18 cellular contexts compared by ENCODE assay signal in genomic region chrX:96682516-96682915, GRCh38. TPM values are rescaled to one million over a fixed set of nuclear protein-coding genes. Genes with fewer than 3 reads are reported as not detected.
DNase-seq lines count a peak whose midpoint lies in the region; ATAC-seq and TF ChIP-seq lines count a peak whose summit lies in the region.
"Had no signal": no experiment of that assay in that cellular context is flagged by ENCODE, and none has a peak within 500 bp of the region (broad histone marks: within the 10 kb centered on the region; RNA-seq: fewer than 3 reads in every experiment).

No MANE protein-coding gene starts in this region.

- no peak for TF ChIP-seq CTCF in natural killer cell (IDR thresholded peaks at IDR 0.05)
- TF ChIP-seq CTCF in type B pancreatic cell (conservative IDR thresholded peaks at IDR 0.05) = no peak

- H3K4me3 Mint-ChIP-seq in activated CD4-positive, alpha-beta T cell treated with anti-CD3 and anti-CD28 coated beads, Interleukin-2, amount 10 ng/mL, durations not matched to agents 24 days and 14 days = no peak overlapping the region
- H3K4me3 Mint-ChIP-seq in natural killer cell (peak overlapping the region; percentile 62), type B pancreatic cell (peak overlapping the region; percentile 15)
- H3K4me3 Mint-ChIP-seq in natural killer cell treated with Interleukin-12 subunit alpha and Interleukin-12 subunit beta and Interleukin-15 and Interleukin-18, amount 100 ng/mL, for 72 hours = no peak overlapping the region
- peak overlapping the region; percentile 41 for H3K4me3 Mint-ChIP-seq in activated T-helper 17 cell treated with anti-CD3 and anti-CD28 coated beads, Interleukin-2, amount 50 U/mL, for 72 hours

- H3K4me1 Mint-ChIP-seq in activated CD4-positive, alpha-beta T cell treated with anti-CD3 and anti-CD28 coated beads, Interleukin-2, amount 10 ng/mL, durations not matched to agents 24 days and 14 days = peaks cover 16% of the 10 kb centered on the region
- peaks cover 11 to 24% of the 10 kb centered on the region in 2 donors for H3K4me1 Mint-ChIP-seq in natural killer cell
- H3K4me1 Mint-ChIP-seq in natural killer cell treated with Interleukin-12 subunit alpha and Interleukin-12 subunit beta and Interleukin-15 and Interleukin-18, amount 100 ng/mL, for 72 hours (ENCODE audit: low read depth in 2 of 2) = peaks cover 15 to 16% of the 10 kb centered on the region in 2 donors
- peaks cover 13% of the 10 kb centered on the region for H3K4me1 Mint-ChIP-seq in activated T-helper 17 cell treated with anti-CD3 and anti-CD28 coated beads, Interleukin-2, amount 50 U/mL, for 72 hours
- H3K4me1 Mint-ChIP-seq in type B pancreatic cell (ENCODE audit: unreplicated experiment) = no peaks in the 10 kb centered on the region

- no peaks in the 10 kb centered on the region for H3K27me3 Mint-ChIP-seq in activated CD4-positive, alpha-beta T cell treated with anti-CD3 and anti-CD28 coated beads, Interleukin-2, amount 10 ng/mL, durations not matched to agents 24 days and 14 days
- H3K27me3 Mint-ChIP-seq in natural killer cell (ENCODE audit: low read depth in 2 of 2) (peaks cover 0 to 6% of the 10 kb centered on the region in 2 donors), type B pancreatic cell (no peaks in the 10 kb centered on the region)
- H3K27me3 Mint-ChIP-seq in natural killer cell treated with Interleukin-12 subunit alpha and Interleukin-12 subunit beta and Interleukin-15 and Interleukin-18, amount 100 ng/mL, for 72 hours = peaks cover 0 to 12% of the 10 kb centered on the region in 2 donors
- H3K27me3 Mint-ChIP-seq in activated T-helper 17 cell treated with anti-CD3 and anti-CD28 coated beads, Interleukin-2, amount 50 U/mL, for 72 hours = no peaks in the 10 kb centered on the region

- ATAC-seq in natural killer cell (no peak), HG03196 (IDR thresholded peaks at IDR 0.05; ENCODE audit: unreplicated experiment) (no peak)
- ATAC-seq in natural killer cell treated with Interleukin-12 subunit alpha and Interleukin-12 subunit beta and Interleukin-15 and Interleukin-18, amount 100 ng/mL, for 72 hours = no peak
- ATAC-seq in activated T-helper 17 cell treated with anti-CD3 and anti-CD28 coated beads, Interleukin-2, amount 50 U/mL, for 72 hours (replicated peaks) = peak; percentile 28

- H3K27ac Mint-ChIP-seq in activated CD4-positive, alpha-beta T cell treated with anti-CD3 and anti-CD28 coated beads, Interleukin-2, amount 10 ng/mL, durations not matched to agents 24 days and 14 days = no peak overlapping the region
- H3K27ac Mint-ChIP-seq in natural killer cell = no peak overlapping the region
- peak overlapping the region in 1 of 2 donors; percentile 6 for H3K27ac Mint-ChIP-seq in natural killer cell treated with Interleukin-12 subunit alpha and Interleukin-12 subunit beta and Interleukin-15 and Interleukin-18, amount 100 ng/mL, for 72 hours
- H3K27ac Mint-ChIP-seq in activated T-helper 17 cell treated with anti-CD3 and anti-CD28 coated beads, Interleukin-2, amount 50 U/mL, for 72 hours = no peak overlapping the region
- H3K27ac Mint-ChIP-seq in type B pancreatic cell = no peak overlapping the region

- intact Hi-C loops in activated CD4-positive, alpha-beta T cell treated with anti-CD3 and anti-CD28 coated beads, Interleukin-2, amount 10 ng/mL, durations not matched to agents 24 days and 14 days (cut with micrococcal nuclease) = loop anchor here (10.0 kb wide), 1 partner anchor 352 kb away; no protein-coding TSS in a partner anchor
- intact Hi-C loops in natural killer cell (cut with micrococcal nuclease) = no loop called here

- no peaks in the 10 kb centered on the region for H3K9me3 Mint-ChIP-seq in activated CD4-positive, alpha-beta T cell treated with anti-CD3 and anti-CD28 coated beads, Interleukin-2, amount 10 ng/mL, durations not matched to agents 24 days and 14 days
- H3K9me3 Mint-ChIP-seq in natural killer cell (no peaks in the 10 kb centered on the region), type B pancreatic cell (no peaks in the 10 kb centered on the region)
- H3K9me3 Mint-ChIP-seq in natural killer cell treated with Interleukin-12 subunit alpha and Interleukin-12 subunit beta and Interleukin-15 and Interleukin-18, amount 100 ng/mL, for 72 hours = no peaks in the 10 kb centered on the region
- no peaks in the 10 kb centered on the region for H3K9me3 Mint-ChIP-seq in activated T-helper 17 cell treated with anti-CD3 and anti-CD28 coated beads, Interleukin-2, amount 50 U/mL, for 72 hours

- no peaks in the 10 kb centered on the region for H3K36me3 Mint-ChIP-seq in activated CD4-positive, alpha-beta T cell treated with anti-CD3 and anti-CD28 coated beads, Interleukin-2, amount 10 ng/mL, durations not matched to agents 24 days and 14 days (ENCODE audit: low read depth)
- H3K36me3 Mint-ChIP-seq in natural killer cell (no peaks in the 10 kb centered on the region), type B pancreatic cell (peaks cover 4% of the 10 kb centered on the region)
- H3K36me3 Mint-ChIP-seq in natural killer cell treated with Interleukin-12 subunit alpha and Interleukin-12 subunit beta and Interleukin-15 and Interleukin-18, amount 100 ng/mL, for 72 hours = peaks cover 4% of the 10 kb centered on the region
- H3K36me3 Mint-ChIP-seq in activated T-helper 17 cell treated with anti-CD3 and anti-CD28 coated beads, Interleukin-2, amount 50 U/mL, for 72 hours (ENCODE audit: low read depth) = no peaks in the 10 kb centered on the region

- peak; percentile 59 for DNase-seq in activated CD4-positive, alpha-beta T cell treated with anti-CD3 and anti-CD28 coated beads, Interleukin-2, amount 10 ng/mL, durations not matched to agents 24 days and 14 days
- no peak for DNase-seq in activated CD4-positive, alpha-beta T cell treated with anti-CD3 and anti-CD28 coated beads, Interleukin-2, amount 50 U/mL, for 4 hours
- DNase-seq in natural killer cell = no peak
- DNase-seq in natural killer cell treated with Interleukin-12 subunit alpha and Interleukin-12 subunit beta and Interleukin-15 and Interleukin-18, amount 100 ng/mL, for 72 hours (ENCODE audit: low spot score) = no peak
- no peak for DNase-seq in type B pancreatic cell (ENCODE audit: extremely low spot score, unreplicated experiment)
- DNase-seq in ecto neural progenitor cell (ENCODE audit: low spot score) = no peak
- DNase-seq: 8988T, DMS 273 treated with DMSO at 0.1 percent for 48 hours, EL, GOT3, KBM-7, NCI-H1048, NCI-H1436 treated with DMSO at 0.1 percent for 48 hours, NCI-H2081, NCI-H510A, PC-9 had no signal

RNA-seq across cellular contexts. Expression of gene DIAPH2, which starts 2.1 kb away (rescaled TPM):
- 12.7 and 13.2 TPM in 2 replicates for total RNA-seq in activated CD4-positive, alpha-beta T cell treated with anti-CD3 and anti-CD28 coated beads, Interleukin-2, amount 10 ng/mL, durations not matched to agents 24 days and 14 days
- total RNA-seq in natural killer cell (10 to 100 TPM; 17.0 to 18.2 (median 17.0) TPM), type B pancreatic cell (ENCODE audit: low replicate concordance) (17.7 and 18.9 TPM in 2 replicates)
- 10 to 100 TPM; 29.7 to 31.7 TPM for total RNA-seq in natural killer cell treated with Interleukin-12 subunit alpha and Interleukin-12 subunit beta and Interleukin-15 and Interleukin-18, amount 100 ng/mL, for 72 hours
- total RNA-seq in activated T-helper 17 cell treated with anti-CD3 and anti-CD28 coated beads, Interleukin-2, amount 50 U/mL, for 72 hours = 1 to 10 TPM; 7.1 to 9.0 TPM

Comparison
In these comparisons a context has a peak if more than half of its experiments do, and no peak if none do; other contexts are left out.
1. H3K4me3 Mint-ChIP-seq: peak in natural killer cell (single experiment), activated T-helper 17 cell treated with anti-CD3 and anti-CD28 coated beads, Interleukin-2, amount 50 U/mL, for 72 hours (single experiment) and type B pancreatic cell (single experiment); none in activated CD4-positive, alpha-beta T cell treated with anti-CD3 and anti-CD28 coated beads, Interleukin-2, amount 10 ng/mL, durations not matched to agents 24 days and 14 days (single experiment) and natural killer cell treated with Interleukin-12 subunit alpha and Interleukin-12 subunit beta and Interleukin-15 and Interleukin-18, amount 100 ng/mL, for 72 hours (single experiment).